In genomic region chr6:154157082-154157481, GRCh38 we compare ENCODE assay signal across 9 cellular contexts.
DNase-seq lines count a peak whose midpoint lies in the region; ATAC-seq and TF ChIP-seq lines count a peak whose summit lies in the region.
"Had no signal": no experiment of that assay in that cellular context is flagged by ENCODE, and none has a peak within 500 bp of the region (broad histone marks: within the 10 kb centered on the region; RNA-seq: fewer than 3 reads in every experiment).

No MANE protein-coding gene starts in this region.

- ATAC-seq in GM18508 (IDR thresholded peaks at IDR 0.05; ENCODE audit: insufficient read depth, unreplicated experiment) (peak; percentile 33), GM21576 (IDR thresholded peaks at IDR 0.05; ENCODE audit: unreplicated experiment) (peak; percentile 54), naive B cell (ENCODE audit: low read depth in 2 of 2) (peak in 1 of 2 donors; percentile 39)

- H3K27me3 Mint-ChIP-seq in naive B cell: no peaks in the 10 kb centered on the region
- H3K27me3 Mint-ChIP-seq in glutamatergic neuron (ENCODE audit: unreplicated experiment): peaks cover 2% of the 10 kb centered on the region

- H3K4me1 Mint-ChIP-seq in naive B cell: peaks cover 17 to 29% (median 18%) of the 10 kb centered on the region in 3 donors
- H3K4me1 Mint-ChIP-seq in glutamatergic neuron (ENCODE audit: low read depth, unreplicated experiment): no peaks in the 10 kb centered on the region

- TF ChIP-seq CTCF in glutamatergic neuron (IDR thresholded peaks at IDR 0.05; ENCODE audit: partially characterized antibody, unreplicated experiment): no peak

- peak overlapping the region in 4 of 6 donors; percentile 16 to 78 (median 68) for H3K27ac Mint-ChIP-seq in naive B cell
- no peak overlapping the region for H3K27ac Mint-ChIP-seq in glutamatergic neuron (ENCODE audit: unreplicated experiment)

- H3K36me3 Mint-ChIP-seq in naive B cell (no peaks in the 10 kb centered on the region), glutamatergic neuron (ENCODE audit: unreplicated experiment) (no peaks in the 10 kb centered on the region)

- H3K4me3 Mint-ChIP-seq in naive B cell (peak overlapping the region in 7 of 8 donors; percentile 25 to 80 (median 69)), glutamatergic neuron (ENCODE audit: unreplicated experiment) (no peak overlapping the region)
- H3K4me3 Mint-ChIP-seq: neural crest cell had no signal

- H3K9me3 Mint-ChIP-seq in naive B cell (no peaks in the 10 kb centered on the region), glutamatergic neuron (ENCODE audit: unreplicated experiment) (no peaks in the 10 kb centered on the region)

- DNase-seq in OCI-M1 (lab: John Stamatoyannopoulos, UW): peak; percentile 63
- DNase-seq in naive B cell: no peak
- DNase-seq in superior temporal gyrus (ENCODE audit: extremely low spot score): no peak
- no peak for DNase-seq in DMS153 treated with DMSO at 0.1 percent for 48 hours (lab: John Stamatoyannopoulos, UW; ENCODE audit: unreplicated experiment)
- no peak for DNase-seq in glutamatergic neuron
- DNase-seq in NOMO-1 treated with dmso at 0.1 percent for 144 hours (lab: John Stamatoyannopoulos, UW; ENCODE audit: unreplicated experiment): no peak
